Comparison of ENCODE assay signal across 8 cellular contexts in the genomic region with DNA sequence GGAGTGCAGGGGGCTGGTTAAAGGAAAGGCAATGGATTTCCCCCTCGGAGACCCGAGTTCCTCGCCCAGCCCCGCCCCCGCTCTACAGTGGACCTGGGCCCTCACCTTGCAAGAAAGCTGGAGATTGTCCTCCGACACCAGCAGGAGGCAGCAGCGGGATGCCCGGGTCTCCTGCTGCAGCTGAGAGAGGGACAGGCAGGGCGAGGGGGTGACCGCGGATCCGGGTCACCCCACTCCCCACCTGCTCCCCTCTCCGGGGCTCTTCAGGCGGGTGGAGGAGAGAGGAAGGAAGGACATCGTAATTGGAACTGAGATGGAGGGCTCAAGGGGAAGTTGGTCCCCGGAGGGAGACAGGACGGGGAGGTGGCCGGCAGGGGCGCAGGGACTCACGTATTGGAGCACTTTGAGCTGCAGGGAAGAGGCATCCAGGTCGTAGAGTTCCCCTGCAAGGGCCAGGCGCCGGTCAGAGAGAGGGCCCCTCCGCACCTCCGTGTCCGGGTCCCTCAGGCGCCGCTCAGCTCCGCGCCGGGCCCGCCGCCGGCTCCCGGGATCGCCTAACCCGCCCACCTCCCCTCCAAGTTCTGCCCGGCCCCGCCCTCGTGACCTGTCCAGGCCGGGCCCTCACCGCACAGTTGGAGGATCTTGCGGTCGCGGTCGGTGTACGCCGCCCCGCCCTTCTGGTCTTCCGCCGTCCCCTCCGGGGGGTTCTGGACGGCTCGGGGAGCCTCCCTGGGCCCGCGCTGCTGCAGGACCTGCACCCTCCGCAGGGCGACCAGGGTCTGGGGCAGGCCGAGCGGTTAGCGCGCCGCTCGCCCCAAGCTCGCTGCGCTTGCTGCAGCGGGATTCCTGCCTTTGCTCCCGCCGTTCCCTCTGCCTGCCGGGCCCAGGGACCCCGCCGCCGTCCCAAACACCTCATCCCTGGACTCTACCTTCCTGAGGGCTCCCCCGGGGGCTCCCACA.
DNase-seq lines count a peak whose midpoint lies in the region; ATAC-seq and TF ChIP-seq lines count a peak whose summit lies in the region.

No MANE protein-coding gene starts in this region.

- H3K4me3 ChIP-seq in breast epithelium: peak overlapping the region in 2 of 3 donors; percentile 42 to 65
- peak overlapping the region in 1 of 3 donors; percentile 20 for H3K4me3 ChIP-seq in liver (ENCODE audit: low read depth in 1 of 3, low read length in 3 of 3)

- DNase-seq in DMS 273 (lab: John Stamatoyannopoulos, UW; ENCODE audit: unreplicated experiment) (peak; percentile 11), DMS 273 treated with DMSO at 0.1 percent for 48 hours (lab: John Stamatoyannopoulos, UW) (no peak), T-helper 17 cell (peak in 1 of 3 donors; percentile 33), breast epithelium (ENCODE audit: low spot score in 2 of 2) (no peak), glomerular visceral epithelial cell (ENCODE audit: extremely low spot score) (no peak), inferior parietal cortex (ENCODE audit: extremely low spot score) (no peak)
- DNase-seq in stimulated activated naive CD4-positive, alpha-beta T cell (lab: John Stamatoyannopoulos, UW): peak; percentile 11 to 47 (median 31)

- H3K4me3 Mint-ChIP-seq in T-helper 17 cell: peak overlapping the region; percentile 85

- peak in 2 of 3 donors; percentile 28 to 44 for TF ChIP-seq CTCF in breast epithelium (IDR thresholded peaks at IDR 0.05)
- peak; percentile 15 for TF ChIP-seq CTCF in liver (IDR thresholded peaks at IDR 0.05; ENCODE audit: low read depth, low read length, missing input control)

- H3K27me3 ChIP-seq in breast epithelium (peaks cover 6 to 47% of the 10 kb centered on the region in 2 donors), liver (ENCODE audit: control insufficient read depth in 4 of 4, insufficient read depth in 4 of 4, low read length in 3 of 4) (peaks cover 0 to 7% (median 0%) of the 10 kb centered on the region in 4 donors)

- no peak for TF ChIP-seq POLR2A in breast epithelium (IDR thresholded peaks at IDR 0.05)

- H3K4me1 ChIP-seq in breast epithelium: peaks cover 3 to 5% of the 10 kb centered on the region in 2 donors
- H3K4me1 ChIP-seq in liver (ENCODE audit: control insufficient read depth in 4 of 4, insufficient read depth in 4 of 4, low read length in 3 of 4): peaks cover 0 to 12% (median 6%) of the 10 kb centered on the region in 4 donors

- no peak overlapping the region for H3K27ac Mint-ChIP-seq in T-helper 17 cell

- H3K9ac ChIP-seq in liver (ENCODE audit: low read depth in 1 of 2, low read length in 2 of 2): no peak overlapping the region

- intact Hi-C loops in breast epithelium (cut with DNase I; ENCODE audit: low total_unique reads): no loop called here

- TF ChIP-seq RAD21 in liver (IDR thresholded peaks at IDR 0.05): peak in 1 of 2 donors; percentile 59

- H3K27me3 Mint-ChIP-seq in T-helper 17 cell: peaks cover 83% of the 10 kb centered on the region

- H3K36me3 Mint-ChIP-seq in T-helper 17 cell (ENCODE audit: low read depth): peaks cover 11% of the 10 kb centered on the region

- peak; percentile 34 for ATAC-seq in T-helper 17 cell

- peaks cover 49% of the 10 kb centered on the region for H3K4me1 Mint-ChIP-seq in T-helper 17 cell

- H3K27ac ChIP-seq in breast epithelium (no peak overlapping the region), liver (ENCODE audit: low read depth in 1 of 2, low read length in 2 of 2) (no peak overlapping the region)

- WGBS in liver: 14% methylated on average over 74 of the region's 74 CpGs

- H3K9me3 ChIP-seq in T-helper 17 cell (ENCODE audit: control insufficient read depth, low read length, poor library complexity, severe bottlenecking): no peaks in the 10 kb centered on the region
- no peaks in the 10 kb centered on the region for H3K9me3 ChIP-seq in breast epithelium
- no peaks in the 10 kb centered on the region for H3K9me3 ChIP-seq in liver (ENCODE audit: control insufficient read depth in 4 of 4, low read length in 3 of 4)

- no peaks in the 10 kb centered on the region for H3K36me3 ChIP-seq in breast epithelium
- no peaks in the 10 kb centered on the region for H3K36me3 ChIP-seq in liver (ENCODE audit: control insufficient read depth in 4 of 4, insufficient read depth in 3 of 4, low read depth in 1 of 4, low read length in 3 of 4)

TF ChIP-seq in liver, 16 proteins besides CTCF, POLR2A, EP300 and RAD21:
- TF ChIP-seq RXRA (IDR thresholded peaks at IDR 0.05): no peak
- TF ChIP-seq TAF1 (conservative IDR thresholded peaks at IDR 0.05): no peak
- no peak for TF ChIP-seq EGR1 (IDR thresholded peaks at IDR 0.05; ENCODE audit: low read depth in 2 of 2)
- TF ChIP-seq HNF4G (IDR thresholded peaks at IDR 0.05): no peak

Comparison
In these comparisons a context has a peak if more than half of its experiments do, and no peak if none do; other contexts are left out.
1. DNase-seq: peak in DMS 273 (single experiment) and stimulated activated naive CD4-positive, alpha-beta T cell (6 of 6); none in DMS 273 treated with DMSO at 0.1 percent for 48 hours (single experiment), breast epithelium (0 of 2), glomerular visceral epithelial cell (single experiment) and inferior parietal cortex (single experiment).